12 cellular contexts compared by ENCODE assay signal in the genomic region with DNA sequence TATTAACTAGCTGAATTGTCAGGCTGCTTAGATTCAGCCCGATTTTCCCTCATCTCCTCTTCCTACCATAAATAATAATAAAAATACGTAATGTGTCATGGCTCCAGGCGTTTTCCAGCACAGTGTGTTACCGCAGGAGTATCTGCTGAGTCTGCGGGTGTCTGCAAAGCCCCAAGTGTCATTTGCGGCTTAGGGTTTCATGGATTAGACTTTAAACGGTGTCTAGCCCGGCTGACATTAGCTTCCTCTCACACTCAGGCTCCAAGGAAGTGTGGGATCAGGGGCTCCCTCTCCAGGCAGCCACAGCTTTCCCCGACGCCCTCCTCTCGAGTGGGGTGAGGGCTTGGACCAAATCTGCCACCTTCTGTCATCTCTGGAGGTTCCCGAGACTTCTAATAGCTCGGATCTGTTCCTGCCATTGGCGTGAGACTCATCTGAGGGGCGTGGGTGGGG. TPM values are rescaled to one million over a fixed set of nuclear protein-coding genes. Genes with fewer than 3 reads are reported as not detected.
DNase-seq lines count a peak whose midpoint lies in the region; ATAC-seq and TF ChIP-seq lines count a peak whose summit lies in the region.
"Had no signal": no experiment of that assay in that cellular context is flagged by ENCODE, and none has a peak within 500 bp of the region (broad histone marks: within the 10 kb centered on the region; RNA-seq: fewer than 3 reads in every experiment).

No MANE protein-coding gene starts in this region.

- no peak overlapping the region for H3K27ac ChIP-seq in hepatocyte

- no peak for ATAC-seq in esophagus mucosa
- ATAC-seq: GM12878 had no signal

- WGBS in hepatocyte (ENCODE audit: low lambda C conversion rate, missing lambda C conversion rate), result 3% methylated on average over 15 of the region's 15 CpGs

- no peaks in the 10 kb centered on the region for H3K79me2 ChIP-seq in hepatocyte

- H3K4me3 ChIP-seq in hepatocyte, result no peak overlapping the region
- H3K4me3 ChIP-seq: GM12878 had no signal

- H3K36me3 ChIP-seq in hepatocyte (replicated peaks; ENCODE audit: insufficient read depth, low read depth), result no peaks in the 10 kb centered on the region

- peaks cover 100% of the 10 kb centered on the region for H3K27me3 ChIP-seq in hepatocyte

- peaks cover 17% of the 10 kb centered on the region for H3K4me1 ChIP-seq in hepatocyte (ENCODE audit: insufficient read depth)

- H3K9me2 ChIP-seq in hepatocyte (replicated peaks; ENCODE audit: insufficient read depth), result no peaks in the 10 kb centered on the region

- DNase-seq in HuH-7 (ENCODE audit: low spot score) (peak; percentile 69), SK-N-DZ (ENCODE audit: low spot score) (peak; percentile 53), hepatocyte (ENCODE audit: low spot score) (no peak), retina (peak; percentile 75), NOMO-1 treated with dmso at 0.1 percent for 144 hours (lab: John Stamatoyannopoulos, UW; ENCODE audit: unreplicated experiment) (no peak), NCI-H1092 treated with DMSO at 0.1 percent for 48 hours (lab: John Stamatoyannopoulos, UW) (no peak), NCI-H1694 treated with DMSO at 0.1 percent for 48 hours (lab: John Stamatoyannopoulos, UW) (no peak)
- DNase-seq: naive thymus-derived CD8-positive, alpha-beta T cell had no signal

- no peaks in the 10 kb centered on the region for H4K20me1 ChIP-seq in hepatocyte (ENCODE audit: insufficient read depth, poor library complexity, severe bottlenecking)

- no peak overlapping the region for H2AFZ ChIP-seq in hepatocyte

- no peaks in the 10 kb centered on the region for H3K9me3 ChIP-seq in hepatocyte (ENCODE audit: low read depth)

- TF ChIP-seq CTCF in hepatocyte (IDR thresholded peaks at IDR 0.05; ENCODE audit: poor library complexity), result no peak

- H3K4me2 ChIP-seq in hepatocyte, result peak overlapping the region; percentile 62

RNA-seq across cellular contexts. Expression of a gene that starts 14.1 kb away (rescaled TPM):
- 0.66 and 1.1 TPM in 2 replicates for polyA plus RNA-seq in SK-N-DZ (2014; cell fraction: cytosol; rRNA removed)
- 2.0 and 2.8 TPM in 2 replicates for polyA plus RNA-seq in SK-N-DZ (2014; cell fraction: nucleus; rRNA removed)
- total RNA-seq in hepatocyte, result not detected in 2 replicates
- polyA plus RNA-seq in hepatocyte, result not detected in 2 replicates
- total RNA-seq in esophagus mucosa, result 0.16 TPM
- total RNA-seq: activated CD8-positive, alpha-beta memory T cell treated with anti-CD3 and anti-CD28 coated beads for 36 hours; GM12878; naive thymus-derived CD8-positive, alpha-beta T cell; NCI-H460 had no signal
- polyA plus RNA-seq: GM12878; naive thymus-derived CD8-positive, alpha-beta T cell had no signal

RNA-seq across cellular contexts. Expression of a gene that starts 17.3 kb away (rescaled TPM):
- 1.6 and 2.3 TPM in 2 replicates for polyA plus RNA-seq in SK-N-DZ (2014; cell fraction: cytosol; rRNA removed)
- polyA plus RNA-seq in SK-N-DZ (2014; cell fraction: nucleus; rRNA removed), result 2.0 and 10.4 TPM in 2 replicates
- total RNA-seq in hepatocyte (0.13 and 0.20 TPM in 2 replicates), esophagus mucosa (0.52 TPM)
- 0.41 TPM in 1 of 2 replicates, not detected in the other for polyA plus RNA-seq in hepatocyte
- total RNA-seq: activated CD8-positive, alpha-beta memory T cell treated with anti-CD3 and anti-CD28 coated beads for 36 hours; GM12878; naive thymus-derived CD8-positive, alpha-beta T cell; NCI-H460 had no signal
- polyA plus RNA-seq: GM12878; naive thymus-derived CD8-positive, alpha-beta T cell had no signal

RNA-seq across cellular contexts. Expression of a gene that starts 23.1 kb away (rescaled TPM):
- polyA plus RNA-seq in SK-N-DZ (2014; cell fraction: cytosol; rRNA removed), result 2.6 and 11.6 TPM in 2 replicates
- 47.5 and 55.4 TPM in 2 replicates for polyA plus RNA-seq in SK-N-DZ (2014; cell fraction: nucleus; rRNA removed)
- 0.40 and 0.70 TPM in 2 replicates for total RNA-seq in hepatocyte
- 0.13 TPM in 1 of 2 replicates, not detected in the other for polyA plus RNA-seq in hepatocyte
- 0.36 TPM for total RNA-seq in esophagus mucosa
- total RNA-seq: activated CD8-positive, alpha-beta memory T cell treated with anti-CD3 and anti-CD28 coated beads for 36 hours; GM12878; naive thymus-derived CD8-positive, alpha-beta T cell; NCI-H460 had no signal
- polyA plus RNA-seq: naive thymus-derived CD8-positive, alpha-beta T cell had no signal

RNA-seq across cellular contexts. Expression of a gene that starts 44.9 kb away (rescaled TPM):
- 28.1 and 35.4 TPM in 2 replicates for polyA plus RNA-seq in SK-N-DZ (2014; cell fraction: cytosol; rRNA removed)
- polyA plus RNA-seq in SK-N-DZ (2014; cell fraction: nucleus; rRNA removed), result 28.0 and 35.7 TPM in 2 replicates
- total RNA-seq in hepatocyte (1.3 TPM in 2 replicates), esophagus mucosa (0.88 TPM)
- polyA plus RNA-seq in hepatocyte, result 0.77 TPM in 1 of 2 replicates, not detected in the other
- total RNA-seq: activated CD8-positive, alpha-beta memory T cell treated with anti-CD3 and anti-CD28 coated beads for 36 hours; GM12878; naive thymus-derived CD8-positive, alpha-beta T cell had no signal
- polyA plus RNA-seq: GM12878; naive thymus-derived CD8-positive, alpha-beta T cell had no signal

RNA-seq across cellular contexts. Expression of a gene that starts 51.9 kb away (rescaled TPM):
- 20.1 and 20.4 TPM in 2 replicates for polyA plus RNA-seq in SK-N-DZ (2014; cell fraction: cytosol; rRNA removed)
- polyA plus RNA-seq in SK-N-DZ (2014; cell fraction: nucleus; rRNA removed), result 15.7 and 22.6 TPM in 2 replicates
- total RNA-seq in hepatocyte (2.4 and 2.9 TPM in 2 replicates), esophagus mucosa (1.1 TPM)
- 3.0 and 4.7 TPM in 2 replicates for polyA plus RNA-seq in hepatocyte
- total RNA-seq: activated CD8-positive, alpha-beta memory T cell treated with anti-CD3 and anti-CD28 coated beads for 36 hours; GM12878; naive thymus-derived CD8-positive, alpha-beta T cell; NCI-H460 had no signal
- polyA plus RNA-seq: GM12878; naive thymus-derived CD8-positive, alpha-beta T cell had no signal

Comparison
In these comparisons a context has a peak if more than half of its experiments do, and no peak if none do; other contexts are left out.
1. DNase-seq: peak in HuH-7 (single experiment), SK-N-DZ (single experiment) and retina (single experiment); none in hepatocyte (single experiment), NOMO-1 treated with dmso at 0.1 percent for 144 hours (single experiment), NCI-H1092 treated with DMSO at 0.1 percent for 48 hours (single experiment) and NCI-H1694 treated with DMSO at 0.1 percent for 48 hours (single experiment).